In the genomic region with DNA sequence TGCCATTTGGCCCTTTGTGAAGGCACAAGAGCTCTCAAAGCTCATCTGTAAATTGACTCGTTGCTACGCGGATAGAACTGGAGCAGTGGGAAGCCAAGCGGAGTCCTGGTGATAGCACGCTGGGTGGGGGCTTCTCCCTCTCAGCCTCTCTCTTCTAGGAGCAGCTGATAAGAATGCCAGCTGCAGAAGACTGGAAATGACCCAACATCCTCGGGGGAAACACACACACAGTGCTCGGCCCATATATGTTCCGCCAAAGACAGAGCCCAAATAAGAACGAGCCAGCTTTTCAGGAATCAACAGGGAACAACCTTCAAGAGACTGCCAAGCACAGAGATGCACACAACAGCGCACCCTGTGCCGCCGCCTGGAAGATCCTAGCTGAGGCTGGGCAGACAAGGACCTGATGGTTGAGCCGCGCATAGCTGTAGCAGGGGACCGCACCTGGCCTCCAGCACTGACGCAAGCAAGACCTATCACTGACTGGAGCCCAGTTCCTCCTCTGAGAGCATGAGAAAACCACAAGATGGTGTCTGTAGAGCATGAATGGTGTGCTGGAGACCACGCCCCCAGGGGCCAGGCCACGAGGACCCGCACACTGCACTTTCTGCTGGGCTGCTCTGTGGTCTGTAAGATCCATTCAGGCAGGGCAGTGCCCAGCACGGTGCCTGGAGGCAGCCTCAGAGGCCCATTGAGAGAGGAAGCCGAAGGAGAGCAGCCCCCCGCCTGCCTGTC, we compare ENCODE assay signal across 8 cellular contexts. TPM values are rescaled to one million over a fixed set of nuclear protein-coding genes. Genes with fewer than 3 reads are reported as not detected.
DNase-seq lines count a peak whose midpoint lies in the region; ATAC-seq and TF ChIP-seq lines count a peak whose summit lies in the region.

No MANE protein-coding gene starts in this region.

- peaks cover 95% of the 10 kb centered on the region for H4K20me1 ChIP-seq in hepatocyte (ENCODE audit: insufficient read depth, poor library complexity, severe bottlenecking)

- 72% methylated on average over 22 of the region's 22 CpGs for WGBS in hepatocyte (ENCODE audit: low lambda C conversion rate, missing lambda C conversion rate)

- peaks cover 35% of the 10 kb centered on the region for H3K4me1 ChIP-seq in hepatocyte (ENCODE audit: insufficient read depth)

- H3K4me3 ChIP-seq in hepatocyte = no peak overlapping the region

- H3K4me2 ChIP-seq in hepatocyte = peak overlapping the region; percentile 58

- no peak overlapping the region for H3K27ac ChIP-seq in hepatocyte

- DNase-seq in activated T-cell treated with anti-CD3 and anti-CD28 coated beads for 1 hour (ENCODE audit: low read depth) (peak; percentile 19), activated T-cell treated with anti-CD3 and anti-CD28 coated beads for 4 hours (no peak), RPMI8226 (peak; percentile 95), hepatocyte (ENCODE audit: low spot score) (no peak), mucosa of gallbladder (ENCODE audit: low spot score) (no peak)
- peak; percentile 57 for DNase-seq in activated naive CD4-positive, alpha-beta T cell treated with Interleukin-2 at 50 U/mL for 16 hours
- peak; percentile 49 to 58 for DNase-seq in stimulated activated CD8-positive, alpha-beta memory T cell treated with anti-CD3 and anti-CD28 coated beads, Interleukin-2, amount 100 ng/mL, for 48 hours (ENCODE audit: low read depth in 2 of 2)

- no peaks in the 10 kb centered on the region for H3K27me3 ChIP-seq in hepatocyte

- no peaks in the 10 kb centered on the region for H3K36me3 ChIP-seq in hepatocyte (replicated peaks; ENCODE audit: insufficient read depth, low read depth)

- TF ChIP-seq CTCF in hepatocyte (IDR thresholded peaks at IDR 0.05; ENCODE audit: poor library complexity) = no peak

- H3K9me3 ChIP-seq in hepatocyte (ENCODE audit: low read depth) = no peaks in the 10 kb centered on the region

- ATAC-seq in HG03095 (IDR thresholded peaks at IDR 0.05; ENCODE audit: unreplicated experiment) = peak; percentile 40

- H3K9me2 ChIP-seq in hepatocyte (replicated peaks; ENCODE audit: insufficient read depth) = no peaks in the 10 kb centered on the region

- no peak overlapping the region for H2AFZ ChIP-seq in hepatocyte

- peaks cover 96% of the 10 kb centered on the region for H3K79me2 ChIP-seq in hepatocyte

RNA-seq across cellular contexts. Expression of a gene that starts 16.0 kb away (rescaled TPM):
- total RNA-seq in hepatocyte (32.0 and 38.3 TPM in 2 replicates), mucosa of gallbladder (43.0 TPM)
- polyA plus RNA-seq in hepatocyte = 33.0 and 33.3 TPM in 2 replicates

RNA-seq across cellular contexts. Expression of a gene that starts 39.7 kb away (rescaled TPM):
- 4.9 and 6.6 TPM in 2 replicates for total RNA-seq in hepatocyte
- polyA plus RNA-seq in hepatocyte = 7.8 and 8.0 TPM in 2 replicates
- total RNA-seq in mucosa of gallbladder = 8.3 TPM

RNA-seq across cellular contexts. Expression of a gene that starts 46.0 kb away (rescaled TPM):
- total RNA-seq in hepatocyte (6.1 and 7.8 TPM in 2 replicates), mucosa of gallbladder (47.3 TPM)
- 38.7 and 40.2 TPM in 2 replicates for polyA plus RNA-seq in hepatocyte

Comparison
In these comparisons a context has a peak if more than half of its experiments do, and no peak if none do; other contexts are left out.
1. DNase-seq: peak in activated T-cell treated with anti-CD3 and anti-CD28 coated beads for 1 hour (single experiment), RPMI8226 (single experiment), activated naive CD4-positive, alpha-beta T cell treated with Interleukin-2 at 50 U/mL for 16 hours (single experiment) and stimulated activated CD8-positive, alpha-beta memory T cell treated with anti-CD3 and anti-CD28 coated beads, Interleukin-2, amount 100 ng/mL, for 48 hours (2 of 2); none in activated T-cell treated with anti-CD3 and anti-CD28 coated beads for 4 hours (single experiment), hepatocyte (single experiment) and mucosa of gallbladder (single experiment).